ENCODE assay signal across 19 cellular contexts in the genomic region with DNA sequence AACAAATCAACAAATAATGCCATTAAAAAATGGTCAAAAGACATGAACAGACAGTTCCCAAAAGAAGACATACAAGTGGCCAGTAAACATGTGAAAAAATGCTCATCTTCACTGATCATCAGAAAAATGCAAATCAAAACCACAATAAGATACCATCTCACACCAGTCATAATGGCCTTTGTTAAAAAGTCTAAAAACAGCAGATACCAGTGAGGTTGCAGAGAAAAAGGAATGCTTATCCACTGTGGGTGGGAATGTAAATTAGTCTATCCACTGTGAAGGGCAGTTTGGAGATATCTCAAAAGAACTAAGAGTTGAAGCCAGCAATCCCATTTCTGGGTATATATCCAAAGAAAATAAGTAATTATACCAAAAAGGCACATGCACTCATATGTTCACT.
"Had no signal": no experiment of that assay in that cellular context is flagged by ENCODE, and none has a peak within 500 bp of the region (broad histone marks: within the 10 kb centered on the region; RNA-seq: fewer than 3 reads in every experiment).

No MANE protein-coding gene starts in this region.

- DNase-seq: cortex of kidney; dorsolateral prefrontal cortex; effector memory CD4-positive, alpha-beta T cell; left colon; mucosa of descending colon; naive thymus-derived CD8-positive, alpha-beta T cell; psoas muscle; retina; right lobe of liver; spleen; stimulated activated CD4-positive, alpha-beta T cell treated with anti-CD3 and anti-CD28 coated beads, Interleukin-15, amount 100 ng/mL, for 24 hours; stimulated activated CD4-positive, alpha-beta T cell treated with anti-CD3 and anti-CD28 coated beads, Interleukin-1b, Interleukin-23, amount 100 ng/mL, for 48 hours; stimulated activated CD4-positive, alpha-beta T cell treated with anti-CD3 and anti-CD28 coated beads, Interleukin-4, amount 100 ng/mL, for 24 hours; tibial artery; upper lobe of left lung had no signal

- H3K4me3 ChIP-seq: dorsolateral prefrontal cortex, esophagus muscularis mucosa, mucosa of descending colon, psoas muscle, right lobe of liver, spleen, tibial artery, upper lobe of left lung, vagina had no signal

- H3K4me3 Mint-ChIP-seq: stimulated activated memory B cell treated with anti-CD40 and anti-IgM and Interleukin-4, amounts not matched to agents 10 μg/mL and 1 μg/mL and 100 μg/mL, for 72 hours; stimulated activated naive CD8-positive, alpha-beta T cell treated with anti-CD3 and anti-CD28 coated beads, Interleukin-15, Interleukin-2, amounts not matched to agents 100 ng/mL and 50 ng/mL, for 24 hours had no signal

- H3K27ac Mint-ChIP-seq: naive thymus-derived CD8-positive, alpha-beta T cell; stimulated activated memory B cell treated with anti-CD40 and anti-IgM and Interleukin-4, amounts not matched to agents 10 μg/mL and 1 μg/mL and 100 μg/mL, for 72 hours; stimulated activated naive CD8-positive, alpha-beta T cell treated with anti-CD3 and anti-CD28 coated beads, Interleukin-15, Interleukin-2, amounts not matched to agents 100 ng/mL and 50 ng/mL, for 24 hours had no signal

- H3K27me3 Mint-ChIP-seq: stimulated activated memory B cell treated with anti-CD40 and anti-IgM and Interleukin-4, amounts not matched to agents 10 μg/mL and 1 μg/mL and 100 μg/mL, for 72 hours; stimulated activated naive CD8-positive, alpha-beta T cell treated with anti-CD3 and anti-CD28 coated beads, Interleukin-15, Interleukin-2, amounts not matched to agents 100 ng/mL and 50 ng/mL, for 24 hours had no signal

- H3K36me3 Mint-ChIP-seq: naive thymus-derived CD8-positive, alpha-beta T cell; stimulated activated memory B cell treated with anti-CD40 and anti-IgM and Interleukin-4, amounts not matched to agents 10 μg/mL and 1 μg/mL and 100 μg/mL, for 72 hours had no signal

- ATAC-seq: left colon; mucosa of descending colon; naive thymus-derived CD8-positive, alpha-beta T cell; psoas muscle; right lobe of liver; stimulated activated memory B cell treated with anti-CD40 and anti-IgM and Interleukin-4, amounts not matched to agents 10 μg/mL and 1 μg/mL and 100 μg/mL, for 72 hours had no signal
